Comparison of ENCODE assay signal across 1 cellular context in the genomic region with DNA sequence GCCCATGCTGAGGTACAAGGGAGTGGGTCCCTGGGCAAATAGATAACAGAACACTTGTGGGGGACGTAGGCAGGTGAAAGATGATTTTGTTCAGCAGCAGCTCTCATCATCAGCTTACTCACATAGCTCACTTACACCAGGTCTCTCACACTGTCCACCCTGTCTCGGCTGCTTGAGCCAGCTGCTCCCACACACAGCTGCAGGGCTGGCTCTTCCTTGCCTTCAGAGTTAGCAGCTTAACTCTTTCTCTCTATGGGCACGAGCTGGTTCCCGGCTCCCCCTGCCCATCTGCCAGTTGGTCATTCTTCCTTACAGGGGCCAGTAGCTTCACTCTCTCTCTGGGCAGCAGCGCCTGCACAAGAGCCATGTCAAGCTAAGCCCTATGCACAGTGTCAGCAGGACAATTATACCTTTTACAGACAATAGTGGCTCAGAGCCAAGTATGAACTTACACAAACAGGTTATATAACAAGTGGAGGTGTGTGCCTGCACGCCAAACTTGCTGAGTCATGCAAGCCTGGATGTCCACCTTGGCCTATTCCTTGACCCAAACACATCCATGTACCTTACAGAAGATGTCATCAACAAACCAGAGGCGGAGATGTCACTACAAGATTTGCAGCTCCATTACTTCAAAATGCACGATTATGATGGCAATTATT.
TF ChIP-seq lines count a peak whose summit lies in the region.

No MANE protein-coding gene starts in this region.

TF ChIP-seq in K562, 482 proteins besides CTCF, POLR2A, EP300 and RAD21 (continued from another document):
- TF ChIP-seq, protein P1, sequence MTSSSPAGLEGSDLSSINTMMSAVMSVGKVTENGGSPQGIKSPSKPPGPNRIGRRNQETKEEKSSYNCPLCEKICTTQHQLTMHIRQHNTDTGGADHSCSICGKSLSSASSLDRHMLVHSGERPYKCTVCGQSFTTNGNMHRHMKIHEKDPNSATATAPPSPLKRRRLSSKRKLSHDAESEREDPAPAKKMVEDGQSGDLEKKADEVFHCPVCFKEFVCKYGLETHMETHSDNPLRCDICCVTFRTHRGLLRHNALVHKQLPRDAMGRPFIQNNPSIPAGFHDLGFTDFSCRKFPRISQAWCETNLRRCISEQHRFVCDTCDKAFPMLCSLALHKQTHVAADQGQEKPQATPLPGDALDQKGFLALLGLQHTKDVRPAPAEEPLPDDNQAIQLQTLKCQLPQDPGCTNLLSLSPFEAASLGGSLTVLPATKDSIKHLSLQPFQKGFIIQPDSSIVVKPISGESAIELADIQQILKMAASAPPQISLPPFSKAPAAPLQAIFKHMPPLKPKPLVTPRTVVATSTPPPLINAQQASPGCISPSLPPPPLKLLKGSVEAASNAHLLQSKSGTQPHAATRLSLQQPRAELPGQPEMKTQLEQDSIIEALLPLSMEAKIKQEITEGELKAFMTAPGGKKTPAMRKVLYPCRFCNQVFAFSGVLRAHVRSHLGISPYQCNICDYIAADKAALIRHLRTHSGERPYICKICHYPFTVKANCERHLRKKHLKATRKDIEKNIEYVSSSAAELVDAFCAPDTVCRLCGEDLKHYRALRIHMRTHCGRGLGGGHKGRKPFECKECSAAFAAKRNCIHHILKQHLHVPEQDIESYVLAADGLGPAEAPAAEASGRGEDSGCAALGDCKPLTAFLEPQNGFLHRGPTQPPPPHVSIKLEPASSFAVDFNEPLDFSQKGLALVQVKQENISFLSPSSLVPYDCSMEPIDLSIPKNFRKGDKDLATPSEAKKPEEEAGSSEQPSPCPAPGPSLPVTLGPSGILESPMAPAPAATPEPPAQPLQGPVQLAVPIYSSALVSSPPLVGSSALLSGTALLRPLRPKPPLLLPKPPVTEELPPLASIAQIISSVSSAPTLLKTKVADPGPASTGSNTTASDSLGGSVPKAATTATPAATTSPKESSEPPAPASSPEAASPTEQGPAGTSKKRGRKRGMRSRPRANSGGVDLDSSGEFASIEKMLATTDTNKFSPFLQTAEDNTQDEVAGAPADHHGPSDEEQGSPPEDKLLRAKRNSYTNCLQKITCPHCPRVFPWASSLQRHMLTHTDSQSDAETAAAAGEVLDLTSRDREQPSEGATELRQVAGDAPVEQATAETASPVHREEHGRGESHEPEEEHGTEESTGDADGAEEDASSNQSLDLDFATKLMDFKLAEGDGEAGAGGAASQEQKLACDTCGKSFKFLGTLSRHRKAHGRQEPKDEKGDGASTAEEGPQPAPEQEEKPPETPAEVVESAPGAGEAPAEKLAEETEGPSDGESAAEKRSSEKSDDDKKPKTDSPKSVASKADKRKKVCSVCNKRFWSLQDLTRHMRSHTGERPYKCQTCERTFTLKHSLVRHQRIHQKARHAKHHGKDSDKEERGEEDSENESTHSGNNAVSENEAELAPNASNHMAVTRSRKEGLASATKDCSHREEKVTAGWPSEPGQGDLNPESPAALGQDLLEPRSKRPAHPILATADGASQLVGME (CRISPR knock-in tag; IDR thresholded peaks at IDR 0.05), result no peak
- TF ChIP-seq, protein P2, sequence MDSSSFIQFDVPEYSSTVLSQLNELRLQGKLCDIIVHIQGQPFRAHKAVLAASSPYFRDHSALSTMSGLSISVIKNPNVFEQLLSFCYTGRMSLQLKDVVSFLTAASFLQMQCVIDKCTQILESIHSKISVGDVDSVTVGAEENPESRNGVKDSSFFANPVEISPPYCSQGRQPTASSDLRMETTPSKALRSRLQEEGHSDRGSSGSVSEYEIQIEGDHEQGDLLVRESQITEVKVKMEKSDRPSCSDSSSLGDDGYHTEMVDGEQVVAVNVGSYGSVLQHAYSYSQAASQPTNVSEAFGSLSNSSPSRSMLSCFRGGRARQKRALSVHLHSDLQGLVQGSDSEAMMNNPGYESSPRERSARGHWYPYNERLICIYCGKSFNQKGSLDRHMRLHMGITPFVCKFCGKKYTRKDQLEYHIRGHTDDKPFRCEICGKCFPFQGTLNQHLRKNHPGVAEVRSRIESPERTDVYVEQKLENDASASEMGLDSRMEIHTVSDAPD (CRISPR knock-in tag; IDR thresholded peaks at IDR 0.05), result no peak
- TF ChIP-seq SETDB1 (IDR thresholded peaks at IDR 0.05; ENCODE audit: low read length) (no peak), ARNT (IDR thresholded peaks at IDR 0.05) (no peak), MBD1 (CRISPR knock-in tag; IDR thresholded peaks at IDR 0.05) (no peak), BRD9 (IDR thresholded peaks at IDR 0.05; ENCODE audit: low read depth, partially characterized antibody) (no peak), ZNF695 (CRISPR knock-in tag; IDR thresholded peaks at IDR 0.05) (no peak), NFE2 (IDR thresholded peaks at IDR 0.05; ENCODE audit: low read depth) (peak; percentile 83), PHF8 (IDR thresholded peaks at IDR 0.05; ENCODE audit: borderline replicate concordance, low read length) (no peak), MAFG (tag; conservative IDR thresholded peaks at IDR 0.05) (peak; percentile 85)
